In the genomic region with DNA sequence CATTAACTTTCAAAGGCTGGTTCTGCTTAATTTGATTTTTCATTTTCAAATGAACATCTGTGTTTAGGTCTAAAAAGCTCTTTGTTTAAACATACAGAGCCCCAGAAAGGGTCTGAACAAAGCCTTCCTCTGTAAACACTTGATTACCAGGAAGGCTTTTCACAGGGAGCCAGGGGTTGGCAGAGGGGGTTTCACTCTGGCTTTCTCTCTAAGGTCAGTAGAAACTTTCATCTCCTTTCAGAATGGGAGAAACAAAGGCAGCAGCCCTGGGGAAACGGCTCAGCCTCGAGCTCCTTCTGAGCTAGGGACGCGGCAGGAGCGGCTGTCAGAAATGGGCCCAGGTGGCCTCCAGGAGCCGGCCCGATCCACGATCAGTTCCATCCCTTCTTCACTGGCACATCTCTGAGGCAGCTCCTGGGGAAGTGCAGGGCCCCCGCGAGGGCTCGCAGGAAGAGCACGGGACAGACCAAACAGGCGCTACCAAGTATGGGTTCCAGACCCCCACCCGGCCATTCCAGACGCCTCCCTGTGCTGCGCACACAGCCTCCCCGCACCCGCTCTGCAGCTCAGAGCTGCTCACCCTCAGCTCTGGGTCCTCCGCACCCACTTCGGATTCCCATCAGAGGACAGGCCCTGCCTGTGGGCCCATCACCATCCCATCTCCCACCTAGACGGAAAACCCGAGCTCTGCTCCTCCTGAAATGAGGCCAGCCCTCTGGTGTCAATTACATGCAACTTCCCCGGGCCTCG, we compare ENCODE assay signal across 15 cellular contexts.
DNase-seq lines count a peak whose midpoint lies in the region; ATAC-seq and TF ChIP-seq lines count a peak whose summit lies in the region.
"Had no signal": no experiment of that assay in that cellular context is flagged by ENCODE, and none has a peak within 500 bp of the region (broad histone marks: within the 10 kb centered on the region; RNA-seq: fewer than 3 reads in every experiment).

No MANE protein-coding gene starts in this region.

- H3K4me3 ChIP-seq in HUES48 (ENCODE audit: low read depth, low read length): no peak overlapping the region
- H3K4me3 ChIP-seq: coronary artery had no signal

- H3K27ac Mint-ChIP-seq in progenitor cell of endocrine pancreas: peak overlapping the region; percentile 92
- H3K27ac Mint-ChIP-seq: activated CD4-positive, alpha-beta memory T cell treated with anti-CD3 and anti-CD28 coated beads for 36 hours; CD4-positive, alpha-beta memory T cell; T-helper 1 cell treated with Interleukin-12 subunit alpha and Interleukin-12 subunit beta and Interleukin-4 antibody, amounts not matched to agents 30 μg/mL and 1 μg/mL, for 36 hours had no signal

- no peaks in the 10 kb centered on the region for H3K36me3 ChIP-seq in HUES48 (ENCODE audit: control insufficient read depth, insufficient read depth, low read length)

- TF ChIP-seq CTCF in RWPE1 (conservative IDR thresholded peaks at IDR 0.05; ENCODE audit: low read depth): no peak
- peak; percentile 24 for TF ChIP-seq CTCF in progenitor cell of endocrine pancreas (IDR thresholded peaks at IDR 0.05; ENCODE audit: unreplicated experiment)

- H3K4me3 Mint-ChIP-seq in progenitor cell of endocrine pancreas (ENCODE audit: low read depth): peak overlapping the region; percentile 46
- H3K4me3 Mint-ChIP-seq: activated CD4-positive, alpha-beta memory T cell treated with anti-CD3 and anti-CD28 coated beads for 36 hours; CD4-positive, alpha-beta memory T cell; T-helper 1 cell treated with Interleukin-12 subunit alpha and Interleukin-12 subunit beta and Interleukin-4 antibody, amounts not matched to agents 30 μg/mL and 1 μg/mL, for 36 hours had no signal

- H3K27me3 Mint-ChIP-seq in progenitor cell of endocrine pancreas: no peaks in the 10 kb centered on the region
- H3K27me3 Mint-ChIP-seq: activated CD4-positive, alpha-beta memory T cell treated with anti-CD3 and anti-CD28 coated beads for 36 hours; CD4-positive, alpha-beta memory T cell had no signal

- H3K36me3 Mint-ChIP-seq in progenitor cell of endocrine pancreas (ENCODE audit: insufficient read depth): peaks cover 15% of the 10 kb centered on the region
- H3K36me3 Mint-ChIP-seq: activated CD4-positive, alpha-beta memory T cell treated with anti-CD3 and anti-CD28 coated beads for 36 hours had no signal

- no peaks in the 10 kb centered on the region for H3K9me3 Mint-ChIP-seq in progenitor cell of endocrine pancreas (ENCODE audit: low read depth)
- H3K9me3 Mint-ChIP-seq: activated CD4-positive, alpha-beta memory T cell treated with anti-CD3 and anti-CD28 coated beads for 36 hours; CD4-positive, alpha-beta memory T cell; T-helper 1 cell treated with Interleukin-12 subunit alpha and Interleukin-12 subunit beta and Interleukin-4 antibody, amounts not matched to agents 30 μg/mL and 1 μg/mL, for 36 hours had no signal

- H3K27me3 ChIP-seq in HUES48 (ENCODE audit: control insufficient read depth, insufficient read depth, low read length): no peaks in the 10 kb centered on the region

- no peak overlapping the region for H3K9ac ChIP-seq in HUES48 (ENCODE audit: low read depth, low read length)

- peaks cover 39% of the 10 kb centered on the region for H3K4me1 Mint-ChIP-seq in progenitor cell of endocrine pancreas (ENCODE audit: low read depth)

- H3K9me3 ChIP-seq in HUES48 (ENCODE audit: control insufficient read depth, insufficient read depth, low read length): no peaks in the 10 kb centered on the region

- ATAC-seq in GM21381 (IDR thresholded peaks at IDR 0.05; ENCODE audit: unreplicated experiment): no peak
- no peak for ATAC-seq in GM18861 (IDR thresholded peaks at IDR 0.05; ENCODE audit: unreplicated experiment)
- no peak for ATAC-seq in HG02678 (IDR thresholded peaks at IDR 0.05; ENCODE audit: unreplicated experiment)
- no peak for ATAC-seq in GM21526 (IDR thresholded peaks at IDR 0.05; ENCODE audit: low FRiP score, unreplicated experiment)
- ATAC-seq: stimulated activated naive CD8-positive, alpha-beta T cell treated with anti-CD3 and anti-CD28 coated beads, Interleukin-15, Interleukin-2, amounts not matched to agents 100 U/mL and 50 U/mL, for 24 hours had no signal

- H3K4me1 ChIP-seq in HUES48 (ENCODE audit: control insufficient read depth, insufficient read depth, low read length): peaks cover 9% of the 10 kb centered on the region

- POLR2A ChIA-PET in RWPE1 (lab: Yijun Ruan, JAX; ENCODE audit: low non-redundant PET): no interaction called here

- H3K27ac ChIP-seq in HUES48 (ENCODE audit: low read depth, low read length): peak overlapping the region; percentile 76
- H3K27ac ChIP-seq in RWPE1: peak overlapping the region; percentile 7; the same call in 1 of the 2 replicates
- H3K27ac ChIP-seq: coronary artery had no signal

- DNase-seq in RWPE1 (ENCODE audit: low spot score) (no peak), foreskin melanocyte (peak; percentile 84), progenitor cell of endocrine pancreas (ENCODE audit: low spot score, unreplicated experiment) (no peak)
- DNase-seq: activated CD4-positive, alpha-beta memory T cell treated with anti-CD3 and anti-CD28 coated beads for 36 hours; activated naive CD4-positive, alpha-beta T cell treated with Interleukin-2 at 50 U/mL for 16 hours; CD4-positive, alpha-beta memory T cell; NCI-H1048; stimulated activated naive CD8-positive, alpha-beta T cell treated with anti-CD3 and anti-CD28 coated beads, Interleukin-15, Interleukin-2, amounts not matched to agents 100 U/mL and 50 U/mL, for 24 hours had no signal

- CTCF ChIA-PET in RWPE1 (lab: Yijun Ruan, JAX): no interaction called here
